In the genomic region with DNA sequence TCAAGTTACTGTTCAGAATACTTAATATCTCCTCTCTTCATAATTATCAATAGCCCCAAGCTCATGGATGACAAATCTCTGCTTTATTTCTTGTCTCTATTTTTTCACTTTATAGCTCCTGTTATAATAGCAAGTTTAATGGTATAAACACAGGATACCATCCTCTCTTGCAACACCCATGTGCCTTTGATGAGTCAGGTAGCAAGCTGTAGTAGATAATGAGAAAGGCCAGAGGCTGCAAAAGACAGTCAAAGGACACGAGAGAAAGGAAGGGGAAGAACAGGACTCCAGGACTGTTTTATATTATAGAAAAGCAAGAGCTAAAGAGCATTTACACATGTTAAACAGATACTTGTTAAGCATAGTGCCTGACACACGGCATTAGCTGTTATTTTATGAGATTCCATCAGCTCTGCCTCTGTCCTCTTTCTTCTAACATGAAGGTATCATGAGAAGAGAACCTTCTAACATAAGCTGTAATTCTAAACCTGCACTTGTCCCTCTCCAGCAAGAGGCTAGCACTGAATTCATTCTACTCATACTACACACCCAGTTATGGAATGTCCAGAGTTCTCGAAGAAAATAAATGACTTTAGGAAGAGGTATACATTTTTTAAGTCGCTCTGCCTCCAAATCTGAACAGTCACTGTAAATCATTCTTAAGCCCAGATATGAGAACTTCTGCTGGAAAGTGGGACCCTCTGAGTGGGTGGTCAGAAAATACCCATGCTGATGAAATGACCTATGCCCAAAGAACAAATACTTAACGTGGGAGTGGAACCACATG, we compare ENCODE assay signal across 1 cellular context.
TF ChIP-seq lines count a peak whose summit lies in the region.

No MANE protein-coding gene starts in this region.

TF ChIP-seq in HEK293, 187 proteins besides CTCF, POLR2A, EP300 and RAD21:
- 0 out of 2 replicates have a peak, but pooled peaks have one; percentile 12 for TF ChIP-seq EGR2 (tag by site-specific recombination; IDR thresholded peaks at IDR 0.05; ENCODE audit: low read depth)
- TF ChIP-seq GLI4 (tag by site-specific recombination; IDR thresholded peaks at IDR 0.05), result no peak
TF ChIP-seq in HEK293: peak in this region for 1.
